In genomic region chr5:156474251-156474650, GRCh38 we compare ENCODE assay signal across 12 cellular contexts.
A peak's percentile ranks its signal among the peaks of the same experiment; 100 is the strongest.
DNase-seq lines count a peak whose midpoint lies in the region; ATAC-seq and TF ChIP-seq lines count a peak whose summit lies in the region.
"Had no signal": no experiment of that assay in that cellular context is flagged by ENCODE, and none has a peak within 500 bp of the region (broad histone marks: within the 10 kb centered on the region; RNA-seq: fewer than 3 reads in every experiment).

No MANE protein-coding gene starts in this region.

- H3K27ac ChIP-seq in GM23338 (ENCODE audit: low read depth) (no peak overlapping the region), sigmoid colon (peak overlapping the region; percentile 42 to 71 (median 56))
- H3K27ac ChIP-seq: PC-9, VCaP had no signal

- TF ChIP-seq POLR2A in sigmoid colon (IDR thresholded peaks at IDR 0.05) = no peak

- H3K79me2 ChIP-seq in GM23338 (replicated peaks; ENCODE audit: insufficient read depth) = no peaks in the 10 kb centered on the region

- H3K9me3 Mint-ChIP-seq in GM23338 = no peaks in the 10 kb centered on the region
- H3K9me3 Mint-ChIP-seq: activated naive CD4-positive, alpha-beta T cell treated with anti-CD3 and anti-CD28 coated beads, Interleukin-2, amount 50 U/mL, for 24 hours had no signal

- H3K9me2 ChIP-seq in GM23338 (ENCODE audit: insufficient read depth) = no peaks in the 10 kb centered on the region; the same call in 1 of the 2 replicates

- H3K27me3 ChIP-seq in GM23338 (ENCODE audit: insufficient read depth) = no peaks in the 10 kb centered on the region
- no peaks in the 10 kb centered on the region for H3K27me3 ChIP-seq in sigmoid colon

- H4K20me1 ChIP-seq in GM23338 (replicated peaks; ENCODE audit: insufficient read depth) = no peaks in the 10 kb centered on the region

- TF ChIP-seq EP300 in sigmoid colon (IDR thresholded peaks at IDR 0.05) = no peak

- 75% methylated on average over 5 of the region's 5 CpGs for WGBS in sigmoid colon, 2 donors

- H3K4me2 ChIP-seq in GM23338 = no peak overlapping the region
- H3K4me2 ChIP-seq: PC-9 had no signal

- H2AFZ ChIP-seq in GM23338 = no peak overlapping the region
- H2AFZ ChIP-seq: PC-9 had no signal

- H3F3A ChIP-seq in GM23338 (replicated peaks; ENCODE audit: low read depth) = no peaks in the 10 kb centered on the region

- H3K4me1 ChIP-seq in GM23338 (ENCODE audit: insufficient read depth) (no peaks in the 10 kb centered on the region), sigmoid colon (peaks cover 0 to 44% (median 31%) of the 10 kb centered on the region in 4 donors)

- no peak overlapping the region for H3K4me3 Mint-ChIP-seq in GM23338
- H3K4me3 Mint-ChIP-seq: activated naive CD4-positive, alpha-beta T cell treated with anti-CD3 and anti-CD28 coated beads, Interleukin-2, amount 50 U/mL, for 24 hours had no signal

- intact Hi-C loops in sigmoid colon (cut with DNase I) (loop anchor here (2.0 kb wide), 1 partner anchor 63 kb away; no protein-coding TSS in a partner anchor), posterior vena cava (cut with DNase I) (no loop called here)

- ATAC-seq in GM23338 (peak; percentile 67), HG03571 (IDR thresholded peaks at IDR 0.05; ENCODE audit: unreplicated experiment) (no peak), GM18502 (IDR thresholded peaks at IDR 0.05; ENCODE audit: poor library complexity, unreplicated experiment) (no peak)

- peaks cover 12% of the 10 kb centered on the region for H3K4me1 Mint-ChIP-seq in GM23338
- H3K4me1 Mint-ChIP-seq: activated naive CD4-positive, alpha-beta T cell treated with anti-CD3 and anti-CD28 coated beads, Interleukin-2, amount 50 U/mL, for 24 hours had no signal

- peaks cover 5% of the 10 kb centered on the region for H3K27me3 Mint-ChIP-seq in GM23338 (ENCODE audit: insufficient read depth, low read depth, poor library complexity)

- no peaks in the 10 kb centered on the region for H3K36me3 ChIP-seq in GM23338 (ENCODE audit: insufficient read depth)
- H3K36me3 ChIP-seq in sigmoid colon = no peaks in the 10 kb centered on the region

- H3K27ac Mint-ChIP-seq in GM23338 = no peak overlapping the region
- H3K27ac Mint-ChIP-seq: activated naive CD4-positive, alpha-beta T cell treated with anti-CD3 and anti-CD28 coated beads, Interleukin-2, amount 50 U/mL, for 24 hours had no signal

- H3K36me3 Mint-ChIP-seq in GM23338 (ENCODE audit: low read depth) = no peaks in the 10 kb centered on the region
- H3K36me3 Mint-ChIP-seq: activated naive CD4-positive, alpha-beta T cell treated with anti-CD3 and anti-CD28 coated beads, Interleukin-2, amount 50 U/mL, for 24 hours had no signal

- no peak overlapping the region for H3K4me3 ChIP-seq in GM23338
- no peak overlapping the region for H3K4me3 ChIP-seq in cardiac fibroblast (replicated peaks in 1 of 2; ENCODE audit: low read depth in 2 of 2, low read length in 2 of 2)
- H3K4me3 ChIP-seq in sigmoid colon = no peak overlapping the region
- H3K4me3 ChIP-seq: PC-9 had no signal

- TF ChIP-seq CTCF in GM23338 (conservative IDR thresholded peaks at IDR 0.05; ENCODE audit: low read depth in 2 of 2) (no peak), cardiac fibroblast (IDR thresholded peaks at IDR 0.05; ENCODE audit: low read depth, low read length) (no peak), sigmoid colon (IDR thresholded peaks at IDR 0.05) (no peak)

- DNase-seq in GM23338 (ENCODE audit: low spot score) = peak; percentile 19
- peak; percentile 23 to 49 for DNase-seq in cardiac fibroblast (ENCODE audit: low read depth in 2 of 2)
- peak; percentile 68 for DNase-seq in inferior parietal cortex (ENCODE audit: extremely low spot score)
- DNase-seq in sigmoid colon = peak; percentile 72
- DNase-seq in HuH-7 (ENCODE audit: low spot score) = no peak
- no peak for DNase-seq in posterior vena cava (ENCODE audit: low spot score)
- DNase-seq: erythroblast, PC-9 had no signal

- no peaks in the 10 kb centered on the region for H3K9me3 ChIP-seq in sigmoid colon

TF ChIP-seq in GM23338, 12 proteins besides CTCF, POLR2A, EP300 and RAD21 (continues in another document):
- TF ChIP-seq CREB1 (CRISPR knock-in tag; IDR thresholded peaks at IDR 0.05; ENCODE audit: low read depth) (no peak), NANOG (IDR thresholded peaks at IDR 0.05; ENCODE audit: borderline replicate concordance) (no peak), ZNF462 (CRISPR knock-in tag; IDR thresholded peaks at IDR 0.05) (no peak), ZNF114 (CRISPR knock-in tag; IDR thresholded peaks at IDR 0.05) (no peak), ZNF331 (CRISPR knock-in tag; IDR thresholded peaks at IDR 0.05; ENCODE audit: low read depth) (no peak), ETS1 (IDR thresholded peaks at IDR 0.05) (no peak)

Comparison
In these comparisons a context has a peak if more than half of its experiments do, and no peak if none do; other contexts are left out.
1. DNase-seq: peak in GM23338 (single experiment), cardiac fibroblast (2 of 2), inferior parietal cortex (single experiment) and sigmoid colon (single experiment); none in HuH-7 (single experiment) and posterior vena cava (single experiment).